20 cellular contexts compared by ENCODE assay signal in genomic region chr10:28495084-28495483, GRCh38. TPM values are rescaled to one million over a fixed set of nuclear protein-coding genes. Genes with fewer than 3 reads are reported as not detected.
DNase-seq lines count a peak whose midpoint lies in the region; ATAC-seq, FAIRE-seq and TF ChIP-seq lines count a peak whose summit lies in the region.
"Had no signal": no experiment of that assay in that cellular context is flagged by ENCODE, and none has a peak within 500 bp of the region (broad histone marks: within the 10 kb centered on the region; RNA-seq: fewer than 3 reads in every experiment).

No MANE protein-coding gene starts in this region.

- in situ Hi-C loops in K562 (cut with MboI) = no loop called here

- peak overlapping the region; percentile 47; the same call in 1 of the 2 replicates for H2AFZ ChIP-seq in K562 (ENCODE audit: low read depth, low read length)

- intact Hi-C loops in A673 (cut with micrococcal nuclease; ENCODE audit: unreplicated experiment) = no loop called here
- intact Hi-C loops in K562 (cut with micrococcal nuclease) = no loop called here
- intact Hi-C loops in CD4-positive, alpha-beta T cell (cut with DNase I, micrococcal nuclease) = no loop called here

- no peak for ATAC-seq in K562
- ATAC-seq in CD4-positive, alpha-beta T cell (ENCODE audit: poor library complexity) = no peak
- ATAC-seq: CD8-positive, alpha-beta T cell had no signal

- H3K4me3 ChIP-seq in A673 (ENCODE audit: low read depth, low read length, poor library complexity, severe bottlenecking) (no peak overlapping the region), K562 (no peak overlapping the region), neutrophil (ENCODE audit: low read depth in 1 of 2, low read length in 1 of 2) (no peak overlapping the region), tibial nerve (no peak overlapping the region)

- TF ChIP-seq RAD21 in K562 (CRISPR knock-in tag; conservative IDR thresholded peaks at IDR 0.05 in 1 of 2, IDR thresholded peaks at IDR 0.05 in 1 of 2) = no peak

- no peak overlapping the region for H3K4me3 Mint-ChIP-seq in CD4-positive, alpha-beta T cell
- H3K4me3 Mint-ChIP-seq: B cell; CD14-positive monocyte; CD8-positive, alpha-beta T cell; H9 had no signal

- peak overlapping the region; percentile 18; the same call in 1 of the 2 replicates for H3K4me2 ChIP-seq in K562 (ENCODE audit: insufficient read depth, low read length)

- H3K4me1 ChIP-seq in A673 (ENCODE audit: insufficient read depth, low read length, poor library complexity, severe bottlenecking) (peaks cover 4% of the 10 kb centered on the region), K562 (replicated peaks in 1 of 2; ENCODE audit: control insufficient read depth in 2 of 2, insufficient read depth in 2 of 2, low read length in 2 of 2) (peaks cover 13 to 27% of the 10 kb centered on the region in 2 experiments; a peak in 4 of 5 replicates), neutrophil (ENCODE audit: control insufficient read depth in 1 of 2, insufficient read depth in 1 of 2, low read depth in 1 of 2, low read length in 1 of 2) (peaks cover 69 to 74% of the 10 kb centered on the region in 2 experiments), tibial nerve (no peaks in the 10 kb centered on the region)

- no peak overlapping the region for H3K27ac Mint-ChIP-seq in CD4-positive, alpha-beta T cell
- H3K27ac Mint-ChIP-seq: B cell; CD8-positive, alpha-beta T cell; H9 had no signal

- H4K20me1 ChIP-seq in K562 (replicated peaks; ENCODE audit: control insufficient read depth, insufficient read depth, low read length) = no peaks in the 10 kb centered on the region

- peaks cover 8% of the 10 kb centered on the region for H3K27me3 Mint-ChIP-seq in CD4-positive, alpha-beta T cell

- no peaks in the 10 kb centered on the region for H3K79me2 ChIP-seq in K562 (ENCODE audit: control insufficient read depth, insufficient read depth, low read length)

- TF ChIP-seq EP300 in K562 (IDR thresholded peaks at IDR 0.05; ENCODE audit: low read length) (no peak), tibial nerve (IDR thresholded peaks at IDR 0.05) (no peak)

- peak; percentile 11 for DNase-seq in A673 (ENCODE audit: low spot score)
- no peak for DNase-seq in K562 (ENCODE audit: extremely low read depth in 1 of 4, low spot score in 3 of 4)
- no peak for DNase-seq in activated T-cell treated with anti-CD3 and anti-CD28 coated beads, Interleukin-2, amount 50 U/mL, for 48 hours
- no peak for DNase-seq in RCC 7860 (ENCODE audit: low spot score)
- no peak for DNase-seq in tibial nerve (ENCODE audit: low spot score in 2 of 2)
- DNase-seq in CD4-positive, alpha-beta T cell = no peak
- DNase-seq: 8988T; Calu3; CD8-positive, alpha-beta T cell; DMS79 treated with DMSO at 0.1 percent for 48 hours; GF-D8; H9; IMR-90; KBM-7 had no signal

- H3K36me3 ChIP-seq in A673 (ENCODE audit: insufficient read depth, low read length, poor library complexity, severe bottlenecking) (no peaks in the 10 kb centered on the region), K562 (ENCODE audit: control insufficient read depth, insufficient read depth, low read length) (no peaks in the 10 kb centered on the region), neutrophil (no peaks in the 10 kb centered on the region), tibial nerve (no peaks in the 10 kb centered on the region)

- no peaks in the 10 kb centered on the region for H3K9me3 ChIP-seq in A673 (ENCODE audit: low read depth, low read length, poor library complexity, severe bottlenecking)
- H3K9me3 ChIP-seq in K562 (replicated peaks; ENCODE audit: control insufficient read depth, insufficient read depth, low read depth, low read length) = no peaks in the 10 kb centered on the region
- no peaks in the 10 kb centered on the region for H3K9me3 ChIP-seq in neutrophil
- no peaks in the 10 kb centered on the region for H3K9me3 ChIP-seq in tibial nerve
- no peaks in the 10 kb centered on the region for H3K9me3 ChIP-seq in CD4-positive, alpha-beta T cell (ENCODE audit: control insufficient read depth, low read length)

- WGBS in K562 (ENCODE audit: insufficient coverage, low coverage, missing lambda C conversion rate) = 13% methylated on average over 3 of the region's 3 CpGs
- WGBS in tibial nerve, 2 donors = 79 to 90% methylated on average over 3 of the region's 3 CpGs

- H3K9me1 ChIP-seq in K562 (ENCODE audit: control insufficient read depth, insufficient read depth, low read length) = no peaks in the 10 kb centered on the region

- BruUV-seq in A673 (replicated peaks; lab: Mats Ljungman, UMichigan) (no TSS peak), K562 (replicated peaks; lab: Mats Ljungman, UMichigan) (no TSS peak)

- H3K4me1 Mint-ChIP-seq in CD4-positive, alpha-beta T cell (ENCODE audit: low read depth) = no peaks in the 10 kb centered on the region
- H3K4me1 Mint-ChIP-seq: B cell had no signal

- CTCF ChIA-PET in A673 (lab: Charles Lee) (no interaction called here), K562 (lab: Yijun Ruan, JAX; ENCODE audit: low intra/inter-chr PET ratio) (no interaction called here)
- CTCF ChIA-PET in CD4-positive, alpha-beta T cell (lab: Charles Lee) = no interaction called here

- TF ChIP-seq CTCF in A673 (conservative IDR thresholded peaks at IDR 0.05; ENCODE audit: low read depth, low read length) (no peak), C4-2B (conservative IDR thresholded peaks at IDR 0.05) (no peak), K562 (IDR thresholded peaks at IDR 0.05 in 2 of 3, conservative IDR thresholded peaks at IDR 0.05 in 1 of 3; ENCODE audit: insufficient read depth in 2 of 3, low read depth in 1 of 3, low read length in 3 of 3) (no peak), neutrophil (IDR thresholded peaks at IDR 0.05) (no peak), tibial nerve (IDR thresholded peaks at IDR 0.05) (no peak)
- no peak for TF ChIP-seq CTCF in CD4-positive, alpha-beta T cell (IDR thresholded peaks at IDR 0.05)

- H3K27ac ChIP-seq in A673 (ENCODE audit: low read depth, low read length, poor library complexity, severe bottlenecking) (no peak overlapping the region), C4-2B (peak overlapping the region; percentile 57), K562 (ENCODE audit: extremely low read depth, low read depth, low read length) (no peak overlapping the region), neutrophil (peak overlapping the region; percentile 86), tibial nerve (no peak overlapping the region)
- no peak overlapping the region for H3K27ac ChIP-seq in CD4-positive, alpha-beta T cell (ENCODE audit: low read depth, low read length)

- TF ChIP-seq POLR2A in K562 (conservative IDR thresholded peaks at IDR 0.05) (no peak), tibial nerve (IDR thresholded peaks at IDR 0.05) (no peak)

- H3K9me3 Mint-ChIP-seq in CD4-positive, alpha-beta T cell = no peaks in the 10 kb centered on the region
- H3K9me3 Mint-ChIP-seq: H9 had no signal

- POLR2A ChIA-PET in A673 (lab: Charles Lee; ENCODE audit: low non-redundant PET) (no interaction called here), K562 (lab: Yijun Ruan, JAX) (interaction anchor here (1.8 kb wide), 1 partner anchor 19 kb away, joined by 5 read pairs; no protein-coding TSS in a partner anchor)
- POLR2A ChIA-PET in CD4-positive, alpha-beta T cell (lab: Charles Lee) = interaction anchor here (1.2 kb wide), 1 partner anchor 37 kb away, joined by 4 read pairs; no protein-coding TSS in a partner anchor

- no peaks in the 10 kb centered on the region for H3K36me3 Mint-ChIP-seq in CD4-positive, alpha-beta T cell (ENCODE audit: low read depth)
- H3K36me3 Mint-ChIP-seq: CD8-positive, alpha-beta T cell had no signal

- FAIRE-seq in K562 (lab: Jason Lieb, UNC) = no peak
- FAIRE-seq in RCC 7860 (lab: Jason Lieb, UNC) = no peak
- FAIRE-seq: H1, HTR-8/SVneo had no signal

- no peaks in the 10 kb centered on the region for H3K27me3 ChIP-seq in A673 (replicated peaks; ENCODE audit: insufficient read depth, low read depth, low read length, poor library complexity)
- no peaks in the 10 kb centered on the region for H3K27me3 ChIP-seq in K562 (ENCODE audit: control insufficient read depth in 2 of 2, insufficient read depth in 2 of 2, low read length in 2 of 2)
- no peaks in the 10 kb centered on the region for H3K27me3 ChIP-seq in neutrophil
- H3K27me3 ChIP-seq in tibial nerve = no peaks in the 10 kb centered on the region
- no peaks in the 10 kb centered on the region for H3K27me3 ChIP-seq in CD4-positive, alpha-beta T cell (ENCODE audit: control insufficient read depth, insufficient read depth, low read length)

- H3K9ac ChIP-seq in K562 (ENCODE audit: insufficient read depth in 1 of 2, low read depth in 2 of 2, low read length in 2 of 2) = peak overlapping the region in 1 of 2 experiments; percentile 23; a peak in 1 of 4 replicates

RNA-seq across cellular contexts. Expression of gene WAC, which starts 37.8 kb away (rescaled TPM):
- total RNA-seq in A673 (2021) (125 and 130 TPM in 2 replicates), K562 (2014; rRNA removed) (54.2 and 58.3 TPM in 2 replicates), K562 (2014; rRNA removed; fragmentation: Illumina TruSeq; extraction: Trizol) (83.0 and 94.0 TPM in 2 replicates), K562 (2015; rRNA removed; fragmentation: Illumina TruSeq; extraction: Trizol) (76.1 and 78.2 TPM in 2 replicates), K562 (2021) (69.8 and 79.9 TPM in 2 replicates), tibial nerve (100 to 1,000 TPM; 101 to 131 (median 118) TPM)
- 109 and 323 TPM in 2 replicates for total RNA-seq in K562 (2011; cell fraction: chromatin; rRNA removed; ENCODE audit: low replicate concordance)
- total RNA-seq in K562 (2011; cell fraction: nucleolus; rRNA removed) = 50.0 and 61.3 TPM in 2 replicates
- 147 and 225 TPM in 2 replicates for total RNA-seq in K562 (2011; cell fraction: nucleoplasm; rRNA removed)
- polyA plus RNA-seq in K562 (2011; rRNA removed) (113 and 123 TPM in 2 replicates), K562 (2014; fragmentation: Illumina TruSeq; extraction: Trizol) (96.7 and 116 TPM in 2 replicates), K562 (2014; fragmentation: Nextera tagmentation; extraction: Ambion mirVana) (10 to 100 TPM; 24.8 to 25.3 TPM), K562 (2014; rRNA removed) (51.5 and 56.8 TPM in 2 replicates)
- polyA plus RNA-seq in K562 (2011; cell fraction: cytosol; rRNA removed) = 56.4 and 68.4 TPM in 2 replicates
- 71.5 and 89.2 TPM in 2 replicates for polyA plus RNA-seq in K562 (2011; cell fraction: nucleus; rRNA removed)
- polyA plus RNA-seq in K562 (2012) = 51.5 and 71.6 TPM in 2 replicates
- polyA minus RNA-seq in K562 (2011; rRNA and poly(A)+ RNA removed) = 125 and 138 TPM in 2 replicates
- 39.5 and 43.6 TPM in 2 replicates for polyA minus RNA-seq in K562 (2011; cell fraction: cytosol; rRNA and poly(A)+ RNA removed)
- polyA minus RNA-seq in K562 (2011; cell fraction: nucleus; rRNA and poly(A)+ RNA removed) = 62.7 and 93.2 TPM in 2 replicates
- total RNA-seq in CD4-positive, alpha-beta T cell = 100 to 1,000 TPM; 169 to 177 TPM

Comparison
In these comparisons a context has a peak if more than half of its experiments do, and no peak if none do; other contexts are left out.
1. H3K27ac ChIP-seq: peak in C4-2B (single experiment) and neutrophil (single experiment); none in A673 (single experiment), K562 (single experiment), tibial nerve (0 of 4) and CD4-positive, alpha-beta T cell (single experiment).